In the genomic region with DNA sequence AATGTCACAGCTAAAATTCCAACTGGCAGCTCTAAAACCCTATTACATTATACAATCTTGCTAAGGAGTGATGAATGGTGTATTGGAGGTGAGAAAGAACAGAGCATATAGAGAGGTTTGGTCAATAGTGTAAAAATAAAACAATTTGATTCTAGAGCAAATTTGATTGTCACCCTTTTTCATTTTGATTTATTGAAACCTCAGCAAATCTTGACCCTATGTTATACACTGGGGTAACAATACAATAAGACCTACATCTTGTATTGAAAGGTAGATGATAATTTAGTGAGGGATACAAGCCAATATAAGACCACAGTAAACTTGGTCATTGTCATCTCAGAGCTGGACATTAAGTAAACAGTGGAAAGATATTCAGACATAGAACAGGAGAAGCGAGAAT, we compare ENCODE assay signal across 26 cellular contexts.
DNase-seq lines count a peak whose midpoint lies in the region; ATAC-seq, FAIRE-seq and TF ChIP-seq lines count a peak whose summit lies in the region.
"Had no signal": no experiment of that assay in that cellular context is flagged by ENCODE, and none has a peak within 500 bp of the region (broad histone marks: within the 10 kb centered on the region; RNA-seq: fewer than 3 reads in every experiment).

No MANE protein-coding gene starts in this region.

- H2AFZ ChIP-seq in HepG2 (ENCODE audit: low read length) (no peak overlapping the region), IMR-90 (replicated peaks; ENCODE audit: low read length, poor library complexity) (no peak overlapping the region), K562 (ENCODE audit: low read depth, low read length) (no peak overlapping the region)

- H2AK9ac ChIP-seq in IMR-90 (replicated peaks; ENCODE audit: low read depth, low read length, poor library complexity), result no peak overlapping the region

- H3K23ac ChIP-seq in IMR-90 (ENCODE audit: low read depth, low read length), result no peak overlapping the region

- H3K14ac ChIP-seq in IMR-90 (replicated peaks; ENCODE audit: low read depth, low read length), result no peak overlapping the region

- H2BK120ac ChIP-seq in IMR-90 (ENCODE audit: low read depth, low read length), result no peak overlapping the region

- H3K27ac ChIP-seq in HepG2 (ENCODE audit: extremely low read length, insufficient read depth, low read length) (no peak overlapping the region), right lobe of liver (no peak overlapping the region), IMR-90 (ENCODE audit: insufficient read depth, low read length) (no peak overlapping the region), K562 (ENCODE audit: extremely low read depth, low read depth, low read length) (no peak overlapping the region)
- H3K27ac ChIP-seq: 22Rv1, BLaER1 had no signal

- H3K4ac ChIP-seq in IMR-90 (ENCODE audit: low read depth, low read length), result no peak overlapping the region

- H3K4me2 ChIP-seq in HepG2 (ENCODE audit: low read depth, low read length) (no peak overlapping the region), IMR-90 (ENCODE audit: low read depth, low read length) (no peak overlapping the region), K562 (ENCODE audit: insufficient read depth, low read length) (no peak overlapping the region)
- H3K4me2 ChIP-seq: BLaER1 had no signal

- TF ChIP-seq CTCF in HepG2 (CRISPR knock-in tag; IDR thresholded peaks at IDR 0.05) (no peak), right lobe of liver (IDR thresholded peaks at IDR 0.05) (no peak), IMR-90 (conservative IDR thresholded peaks at IDR 0.05; ENCODE audit: low read depth, low read length) (no peak), K562 (IDR thresholded peaks at IDR 0.05 in 2 of 3, conservative IDR thresholded peaks at IDR 0.05 in 1 of 3; ENCODE audit: insufficient read depth in 2 of 3, low read depth in 1 of 3, low read length in 3 of 3) (no peak)

- BruUV-seq in HepG2 (replicated peaks; lab: Mats Ljungman, UMichigan) (no TSS peak), IMR-90 (replicated peaks; lab: Mats Ljungman, UMichigan) (no TSS peak), K562 (replicated peaks; lab: Mats Ljungman, UMichigan) (no TSS peak)

- H4K5ac ChIP-seq in IMR-90 (ENCODE audit: low read depth, low read length), result no peak overlapping the region

- H4K91ac ChIP-seq in IMR-90 (ENCODE audit: insufficient read depth, low read depth, low read length), result no peak overlapping the region

- TF ChIP-seq EP300 in HepG2 (IDR thresholded peaks at IDR 0.05; ENCODE audit: low read depth in 2 of 2, low read length in 2 of 2) (no peak), HepG2 (CRISPR knock-in tag; IDR thresholded peaks at IDR 0.05; ENCODE audit: borderline replicate concordance) (no peak), K562 (IDR thresholded peaks at IDR 0.05; ENCODE audit: low read length) (no peak)

- no peaks in the 10 kb centered on the region for H4K20me1 ChIP-seq in HepG2 (ENCODE audit: insufficient read depth, low read length)
- H4K20me1 ChIP-seq in IMR-90 (ENCODE audit: insufficient read depth, low read length), result no peaks in the 10 kb centered on the region
- no peaks in the 10 kb centered on the region for H4K20me1 ChIP-seq in K562 (replicated peaks; ENCODE audit: control insufficient read depth, insufficient read depth, low read length)
- H4K20me1 ChIP-seq: BLaER1 had no signal

- H2BK20ac ChIP-seq in IMR-90 (ENCODE audit: low read depth, low read length), result no peak overlapping the region

- H3K36me3 ChIP-seq in HepG2 (replicated peaks in 1 of 2; ENCODE audit: control insufficient read depth in 1 of 2, insufficient read depth in 2 of 2, low read length in 2 of 2) (no peaks in the 10 kb centered on the region), right lobe of liver (no peaks in the 10 kb centered on the region), IMR-90 (ENCODE audit: control insufficient read depth, insufficient read depth, low read length) (no peaks in the 10 kb centered on the region), K562 (ENCODE audit: control insufficient read depth, insufficient read depth, low read length) (no peaks in the 10 kb centered on the region)
- H3K36me3 ChIP-seq: BE2C, BLaER1 had no signal

- intact Hi-C loops in HepG2 (cut with micrococcal nuclease; ENCODE audit: unreplicated experiment), result no loop called here
- intact Hi-C loops in right lobe of liver (cut with DNase I), result no loop called here
- intact Hi-C loops in IMR-90 (cut with micrococcal nuclease), result no loop called here
- intact Hi-C loops in K562 (cut with micrococcal nuclease), result no loop called here

- no peaks in the 10 kb centered on the region for H3K79me2 ChIP-seq in HepG2 (ENCODE audit: insufficient read depth, low read length)
- no peaks in the 10 kb centered on the region for H3K79me2 ChIP-seq in K562 (ENCODE audit: control insufficient read depth, insufficient read depth, low read length)

- WGBS in HepG2 (ENCODE audit: low lambda C conversion rate), result 98% methylated on average over 1 of the region's 1 CpG
- 93% methylated on average over 1 of the region's 1 CpG for WGBS in right lobe of liver (ENCODE audit: insufficient coverage, low coverage, low lambda C conversion rate, missing lambda C conversion rate)
- WGBS in IMR-90 (ENCODE audit: extremely low coverage in 2 of 2, insufficient read length in 1 of 2), 2 experiments, result no CpG with 5 or more reads among the region's 1 CpG
- WGBS in K562 (ENCODE audit: insufficient coverage, low coverage, missing lambda C conversion rate), result no CpG with 5 or more reads among the region's 1 CpG

- no peak for TF ChIP-seq RAD21 in HepG2 (CRISPR knock-in tag; IDR thresholded peaks at IDR 0.05)
- no peak for TF ChIP-seq RAD21 in IMR-90 (IDR thresholded peaks at IDR 0.05; ENCODE audit: low read length)
- TF ChIP-seq RAD21 in K562 (CRISPR knock-in tag; conservative IDR thresholded peaks at IDR 0.05 in 1 of 2, IDR thresholded peaks at IDR 0.05 in 1 of 2), result no peak

- no peak for ATAC-seq in HepG2
- ATAC-seq in right lobe of liver, result no peak
- no peak for ATAC-seq in IMR-90 (ENCODE audit: low read depth)
- no peak for ATAC-seq in K562
- no peak for ATAC-seq in GM18498 (IDR thresholded peaks at IDR 0.05; ENCODE audit: unreplicated experiment)
- ATAC-seq: GM12878 had no signal

- H3K9ac ChIP-seq in HepG2 (ENCODE audit: insufficient read depth, low read depth, low read length), result no peak overlapping the region
- H3K9ac ChIP-seq in IMR-90 (ENCODE audit: low read depth, low read length), result no peak overlapping the region
- no peak overlapping the region for H3K9ac ChIP-seq in K562 (ENCODE audit: insufficient read depth in 1 of 2, low read depth in 2 of 2, low read length in 2 of 2)
- H3K9ac ChIP-seq: BLaER1 had no signal

- H2BK15ac ChIP-seq in IMR-90 (ENCODE audit: low read depth, low read length), result no peak overlapping the region

- dilution Hi-C loops in IMR-90 (cut with HindIII; ENCODE audit: low sequenced_read_pairs, unreplicated experiment), result no loop called here

- no peak overlapping the region for H2BK5ac ChIP-seq in IMR-90 (ENCODE audit: low read depth, low read length, poor library complexity, severe bottlenecking)

- CTCF ChIA-PET in HepG2 (lab: Yijun Ruan, JAX; ENCODE audit: low intra/inter-chr PET ratio, low total read pairs), result no interaction called here
- CTCF ChIA-PET in IMR-90 (lab: Yijun Ruan, JAX), result no interaction called here
- CTCF ChIA-PET in K562 (lab: Yijun Ruan, JAX; ENCODE audit: low intra/inter-chr PET ratio), result no interaction called here

- no peak for TF ChIP-seq POLR2A in HepG2 (IDR thresholded peaks at IDR 0.05; ENCODE audit: insufficient read depth in 1 of 2, low read depth in 2 of 2, low read length in 2 of 2)
- no peak for TF ChIP-seq POLR2A in right lobe of liver (IDR thresholded peaks at IDR 0.05)
- TF ChIP-seq POLR2A in IMR-90 (IDR thresholded peaks at IDR 0.05; ENCODE audit: low read depth, low read length), result no peak
- no peak for TF ChIP-seq POLR2A in K562 (conservative IDR thresholded peaks at IDR 0.05)

- FAIRE-seq in HepG2 (lab: Jason Lieb, UNC) (no peak), K562 (lab: Jason Lieb, UNC) (no peak)
- FAIRE-seq: GM12878, GM12892, GM19239 had no signal

- H3K18ac ChIP-seq in IMR-90 (ENCODE audit: low read depth, low read length), result no peak overlapping the region

- POLR2A ChIA-PET in HepG2 (lab: Yijun Ruan, JAX), result no interaction called here
- POLR2A ChIA-PET in IMR-90 (lab: Charles Lee; ENCODE audit: unreplicated experiment), result no interaction called here
- POLR2A ChIA-PET in K562 (lab: Yijun Ruan, JAX), result no interaction called here

- H3K27me3 ChIP-seq in HepG2 (ENCODE audit: control insufficient read depth in 1 of 2, insufficient read depth in 2 of 2, low read length in 2 of 2), result no peaks in the 10 kb centered on the region
- no peaks in the 10 kb centered on the region for H3K27me3 ChIP-seq in right lobe of liver
- no peaks in the 10 kb centered on the region for H3K27me3 ChIP-seq in IMR-90 (ENCODE audit: control insufficient read depth, insufficient read depth, low read length)
- H3K27me3 ChIP-seq in K562 (ENCODE audit: control insufficient read depth in 2 of 2, insufficient read depth in 2 of 2, low read length in 2 of 2), result no peaks in the 10 kb centered on the region
- H3K27me3 ChIP-seq: BE2C, BLaER1 had no signal

- in situ Hi-C loops in HepG2 (cut with HindIII; ENCODE audit: extremely low pct_ligation_motif_present, low pct_unique_long_range_greater_than_20kb), result no loop called here
- in situ Hi-C loops in IMR-90 (cut with MboI; ENCODE audit: low sequenced_read_pairs), result no loop called here
- in situ Hi-C loops in K562 (cut with MboI), result no loop called here

- DNase-seq in HepG2 (ENCODE audit: low spot score) (no peak), right lobe of liver (no peak), IMR-90 (no peak), K562 (ENCODE audit: extremely low read depth in 1 of 4, low spot score in 3 of 4) (no peak), UCSD-AML1 (lab: John Stamatoyannopoulos, UW; ENCODE audit: unreplicated experiment) (no peak), NCI-H1048 (lab: John Stamatoyannopoulos, UW) (no peak)
- DNase-seq: ACHN; BE2C; C1 segment of cervical spinal cord; CD4-positive, alpha-beta memory T cell; CD4-positive, CD25-positive, alpha-beta regulatory T cell; CD8-positive, alpha-beta memory T cell; COR-L47; DMS 273 treated with DMSO at 0.1 percent for 48 hours; DMS153; DMS53; DMS79; DND-41; EL; GDM1 had no signal

- no peak overlapping the region for H4K8ac ChIP-seq in IMR-90 (ENCODE audit: low read depth in 2 of 2, low read length in 2 of 2)

- no peaks in the 10 kb centered on the region for H3K79me1 ChIP-seq in IMR-90 (ENCODE audit: low read depth in 1 of 2, low read length in 2 of 2)

- H3K4me1 ChIP-seq in HepG2 (ENCODE audit: insufficient read depth, low read length) (peaks cover 19% of the 10 kb centered on the region), right lobe of liver (peaks cover 0 to 4% (median 2%) of the 10 kb centered on the region in 4 donors), IMR-90 (ENCODE audit: control insufficient read depth, insufficient read depth, low read length) (peaks cover 4% of the 10 kb centered on the region), K562 (replicated peaks in 1 of 2; ENCODE audit: control insufficient read depth in 2 of 2, insufficient read depth in 2 of 2, low read length in 2 of 2) (no peaks in the 10 kb centered on the region)
- H3K4me1 ChIP-seq: BE2C, BLaER1 had no signal

- H3K9me1 ChIP-seq in IMR-90 (ENCODE audit: insufficient read depth, low read length) (no peaks in the 10 kb centered on the region), K562 (ENCODE audit: control insufficient read depth, insufficient read depth, low read length) (no peaks in the 10 kb centered on the region)

- no peak overlapping the region for H2AK5ac ChIP-seq in IMR-90 (ENCODE audit: low read depth, low read length)

- no peak overlapping the region for H3K4me3 ChIP-seq in HepG2 (replicated peaks in 1 of 3; ENCODE audit: insufficient read depth in 1 of 3, low read depth in 2 of 3, low read length in 3 of 3)
- H3K4me3 ChIP-seq in right lobe of liver, result no peak overlapping the region
- H3K4me3 ChIP-seq in IMR-90 (ENCODE audit: insufficient read depth, low read depth, low read length), result no peak overlapping the region
- H3K4me3 ChIP-seq in K562, result no peak overlapping the region
- H3K4me3 ChIP-seq: BLaER1, GM12878 had no signal

- H3K56ac ChIP-seq in IMR-90 (ENCODE audit: extremely low read depth, insufficient read depth, low read length), result no peak overlapping the region

- H3K9me3 ChIP-seq in HepG2 (ENCODE audit: low read length), result no peaks in the 10 kb centered on the region
- no peaks in the 10 kb centered on the region for H3K9me3 ChIP-seq in right lobe of liver
- no peaks in the 10 kb centered on the region for H3K9me3 ChIP-seq in IMR-90 (ENCODE audit: control insufficient read depth, insufficient read depth, low read length)
- H3K9me3 ChIP-seq in K562 (replicated peaks; ENCODE audit: control insufficient read depth, insufficient read depth, low read depth, low read length), result no peaks in the 10 kb centered on the region
- H3K9me3 ChIP-seq: BE2C, BLaER1 had no signal
